9 cellular contexts compared by ENCODE assay signal in genomic region chr20:21125072-21125848, GRCh38. TPM values are rescaled to one million over a fixed set of nuclear protein-coding genes. Genes with fewer than 3 reads are reported as not detected.
DNase-seq lines count a peak whose midpoint lies in the region; ATAC-seq, FAIRE-seq and TF ChIP-seq lines count a peak whose summit lies in the region.
"Had no signal": no experiment of that assay in that cellular context is flagged by ENCODE, and none has a peak within 500 bp of the region (broad histone marks: within the 10 kb centered on the region; RNA-seq: fewer than 3 reads in every experiment).

No MANE protein-coding gene starts in this region.

- TF ChIP-seq CTCF in BE2C (IDR thresholded peaks at IDR 0.05; ENCODE audit: low read depth, low read length) (peak; percentile 44), astrocyte (IDR thresholded peaks at IDR 0.05; ENCODE audit: insufficient read depth, low read depth, low read length) (no peak)

- H3K4me1 ChIP-seq in BE2C (no peaks in the 10 kb centered on the region; the same call in 1 of the 2 replicates), astrocyte (ENCODE audit: insufficient read depth, low read length) (peaks cover 3% of the 10 kb centered on the region), iPS-15b (ENCODE audit: control insufficient read depth, insufficient read depth, low read length) (peaks cover 7% of the 10 kb centered on the region)

- H3K36me3 ChIP-seq in BE2C (no peaks in the 10 kb centered on the region), astrocyte (ENCODE audit: insufficient read depth, low read length) (no peaks in the 10 kb centered on the region), iPS-15b (ENCODE audit: control insufficient read depth, insufficient read depth, low read length) (no peaks in the 10 kb centered on the region)

- H3K4me3 ChIP-seq in BE2C (ENCODE audit: low read depth, low read length) (peak overlapping the region; percentile 80), astrocyte (ENCODE audit: insufficient read depth, low read depth, low read length) (peak overlapping the region; percentile 74), iPS-15b (ENCODE audit: low read depth, low read length) (peak overlapping the region; percentile 54), skeletal muscle cell (ENCODE audit: low read depth, low read length) (peak overlapping the region; percentile 89)

- DNase-seq in BE2C (peak; percentile 72), NCI-H345 treated with DMSO at 0.1 percent for 48 hours (lab: John Stamatoyannopoulos, UW; ENCODE audit: unreplicated experiment) (peak; percentile 66), astrocyte (ENCODE audit: low read depth) (peak; percentile 22), skeletal muscle cell (ENCODE audit: low read depth) (no peak)
- no peak for DNase-seq in stimulated activated CD8-positive, alpha-beta memory T cell treated with anti-CD3 and anti-CD28 coated beads, Interleukin-4, amount 100 ng/mL, for 48 hours

- H3K79me2 ChIP-seq in astrocyte (ENCODE audit: insufficient read depth, low read length), result peaks cover 5% of the 10 kb centered on the region

- FAIRE-seq in astrocyte (lab: Jason Lieb, UNC), result no peak

- peak; percentile 24 for ATAC-seq in GM18907 (IDR thresholded peaks at IDR 0.05; ENCODE audit: unreplicated experiment)
- peak; percentile 20 for ATAC-seq in HG03097 (IDR thresholded peaks at IDR 0.05; ENCODE audit: low FRiP score, unreplicated experiment)

- peak overlapping the region; percentile 96 for H3K4me2 ChIP-seq in astrocyte (ENCODE audit: low read length)

- H3K9ac ChIP-seq in astrocyte (ENCODE audit: low read length) (peak overlapping the region; percentile 80), iPS-15b (ENCODE audit: low read depth, low read length) (peak overlapping the region; percentile 49)

- peak overlapping the region; percentile 87 for H3K4me3 Mint-ChIP-seq in astrocyte (ENCODE audit: unreplicated experiment)

- H3K27ac ChIP-seq in astrocyte (ENCODE audit: low read depth, low read length), result no peak overlapping the region

- peak overlapping the region; percentile 4 for H3K27ac Mint-ChIP-seq in astrocyte (ENCODE audit: unreplicated experiment)

- no peaks in the 10 kb centered on the region for H3K36me3 Mint-ChIP-seq in astrocyte (ENCODE audit: low read depth, unreplicated experiment)

- H3K9me3 Mint-ChIP-seq in astrocyte (ENCODE audit: unreplicated experiment), result no peaks in the 10 kb centered on the region

- H2AFZ ChIP-seq in astrocyte (ENCODE audit: low read depth, low read length), result peak overlapping the region; percentile 95

- no peaks in the 10 kb centered on the region for H4K20me1 ChIP-seq in astrocyte (ENCODE audit: insufficient read depth, low read length)

- H3K27me3 Mint-ChIP-seq in astrocyte (ENCODE audit: low read depth, unreplicated experiment), result no peaks in the 10 kb centered on the region

- H3K9me3 ChIP-seq in BE2C (no peaks in the 10 kb centered on the region), astrocyte (ENCODE audit: insufficient read depth, low read depth, low read length) (no peaks in the 10 kb centered on the region), iPS-15b (ENCODE audit: control insufficient read depth, insufficient read depth, low read length) (no peaks in the 10 kb centered on the region)

- H3K27me3 ChIP-seq in BE2C, result no peaks in the 10 kb centered on the region
- H3K27me3 ChIP-seq in astrocyte (ENCODE audit: insufficient read depth, low read length), result no peaks in the 10 kb centered on the region
- H3K27me3 ChIP-seq in iPS-15b (ENCODE audit: control insufficient read depth, insufficient read depth, low read length), result peaks cover 3% of the 10 kb centered on the region

- H3K4me1 Mint-ChIP-seq in astrocyte (ENCODE audit: low read depth, unreplicated experiment), result peaks cover 12% of the 10 kb centered on the region

RNA-seq across cellular contexts. Expression of gene KIZ, which starts 0.6 kb away (rescaled TPM):
- 15.3 TPM for polyA plus RNA-seq in BE2C (2012; ENCODE audit: insufficient read depth, insufficient read length, low read depth)
- 9.7 and 15.5 TPM in 2 replicates for total RNA-seq in astrocyte

RNA-seq across cellular contexts. Expression of gene LINC00237, which starts 19.1 kb away (rescaled TPM):
- 3.3 TPM for polyA plus RNA-seq in BE2C (2012; ENCODE audit: insufficient read depth, insufficient read length, low read depth)
- total RNA-seq in astrocyte, result not detected in 2 replicates
- total RNA-seq: T-helper 1 cell treated with Interleukin-12 subunit alpha and Interleukin-12 subunit beta and Interleukin-4 antibody, amounts not matched to agents 30 ng/mL and 1 ng/mL, for 36 hours had no signal

Comparison
In these comparisons a context has a peak if more than half of its experiments do, and no peak if none do; other contexts are left out.
1. DNase-seq: peak in BE2C (single experiment), NCI-H345 treated with DMSO at 0.1 percent for 48 hours (single experiment) and astrocyte (single experiment); none in skeletal muscle cell (single experiment) and stimulated activated CD8-positive, alpha-beta memory T cell treated with anti-CD3 and anti-CD28 coated beads, Interleukin-4, amount 100 ng/mL, for 48 hours (single experiment).
2. Peak in every context shown above with its lines, with median percentiles within 50 percentile points of each other: H3K4me3 ChIP-seq.